In the genomic region with DNA sequence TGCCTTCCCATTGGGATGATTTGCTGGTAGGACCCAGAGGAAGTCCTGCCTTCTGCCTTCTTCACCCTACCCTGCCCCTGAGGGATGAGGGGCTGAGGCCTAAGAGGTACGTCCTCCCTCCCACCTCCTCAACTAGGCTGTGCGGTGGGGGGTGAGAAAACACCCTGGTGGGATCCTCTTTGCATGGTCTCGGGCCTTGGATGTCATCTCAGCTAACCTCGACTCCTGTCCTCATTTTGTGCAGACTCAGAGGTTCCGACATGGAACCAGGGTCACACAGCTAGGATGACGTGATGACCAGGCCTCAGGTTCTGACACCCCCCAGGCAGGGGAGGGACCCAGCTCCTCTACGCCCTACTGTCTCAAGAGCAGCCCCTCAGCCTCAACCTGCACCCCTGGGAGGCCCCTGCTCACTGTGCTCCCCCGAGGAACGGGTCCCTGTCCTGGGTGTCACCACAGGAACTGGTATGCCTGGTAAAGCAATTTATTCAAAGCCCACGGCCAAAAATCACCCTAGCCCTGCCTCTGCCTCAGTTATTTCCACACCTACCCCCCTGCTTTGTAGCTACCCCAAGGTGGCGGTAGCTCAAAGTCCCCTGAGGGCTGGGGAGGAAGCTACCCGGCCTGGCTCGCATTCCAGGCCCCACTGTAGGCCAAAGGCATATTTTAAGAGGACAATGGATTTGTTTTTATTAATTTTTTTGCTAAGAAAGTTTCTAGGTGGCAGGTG, we compare ENCODE assay signal across 10 cellular contexts. TPM values are rescaled to one million over a fixed set of nuclear protein-coding genes. Genes with fewer than 3 reads are reported as not detected.
A peak's percentile ranks its signal among the peaks of the same experiment; 100 is the strongest.
DNase-seq lines count a peak whose midpoint lies in the region; ATAC-seq, FAIRE-seq and TF ChIP-seq lines count a peak whose summit lies in the region.
"Had no signal": no experiment of that assay in that cellular context is flagged by ENCODE, and none has a peak within 500 bp of the region (broad histone marks: within the 10 kb centered on the region; RNA-seq: fewer than 3 reads in every experiment).

No MANE protein-coding gene starts in this region.

- in situ Hi-C loops in transverse colon (cut with MboI; ENCODE audit: low pct_ligation_motif_present in 1 of 4, low pct_unique_long_range_greater_than_20kb in 1 of 4, low sequenced_read_pairs in 3 of 4) = no loop called here
- in situ Hi-C loops in brain microvascular endothelial cell (cut with HindIII; ENCODE audit: low pct_ligation_motif_present, low sequenced_read_pairs) = no loop called here

- no peak for DNase-seq in activated naive CD4-positive, alpha-beta T cell treated with anti-CD3 and anti-CD28 coated beads, Interleukin-2, amount 10 ng/mL, durations not matched to agents 7 days and 5 days
- DNase-seq in activated naive CD4-positive, alpha-beta T cell treated with anti-CD3 and anti-CD28 coated beads, Interleukin-2, amount 50 U/mL, for 16 hours = no peak
- no peak for DNase-seq in bronchial epithelial cell (ENCODE audit: low read depth)
- no peak for DNase-seq in transverse colon
- DNase-seq in brain microvascular endothelial cell = no peak
- DNase-seq in CD1c-positive myeloid dendritic cell (ENCODE audit: extremely low spot score) = no peak

- H3K36me3 ChIP-seq in bronchial epithelial cell (ENCODE audit: control insufficient read depth, insufficient read depth, low read length) = peaks cover 12% of the 10 kb centered on the region
- peaks cover 27% of the 10 kb centered on the region for H3K36me3 ChIP-seq in mesodermal cell (ENCODE audit: control insufficient read depth, insufficient read depth, low read length)
- H3K36me3 ChIP-seq in transverse colon = peaks cover 0 to 10% (median 0%) of the 10 kb centered on the region in 4 donors
- H3K36me3 ChIP-seq in brain microvascular endothelial cell (replicated peaks) = peaks cover 10% of the 10 kb centered on the region

- peak; percentile 77 for FAIRE-seq in bronchial epithelial cell (lab: Jason Lieb, UNC)
- FAIRE-seq: colon had no signal

- peaks cover 3% of the 10 kb centered on the region for H3K4me1 ChIP-seq in mesodermal cell (ENCODE audit: control insufficient read depth, insufficient read depth, low read length, poor library complexity, severe bottlenecking)
- peaks cover 12 to 22% (median 15%) of the 10 kb centered on the region in 4 donors for H3K4me1 ChIP-seq in transverse colon

- WGBS in mesodermal cell (ENCODE audit: insufficient coverage in 2 of 2), 2 experiments = 92 to 93% methylated on average over 9 of the region's 13 CpGs
- WGBS in transverse colon (ENCODE audit: low coverage in 1 of 2), 2 donors = 84% methylated on average over 13 of the region's 13 CpGs; no CpG with 5 or more reads in 1 of the 2 donors

- no peaks in the 10 kb centered on the region for H3K27me3 Mint-ChIP-seq in activated naive CD4-positive, alpha-beta T cell treated with anti-CD3 and anti-CD28 coated beads, Interleukin-2, amount 10 ng/mL, durations not matched to agents 7 days and 5 days
- H3K27me3 Mint-ChIP-seq: T-helper 17 cell had no signal

- CTCF ChIA-PET in activated naive CD4-positive, alpha-beta T cell treated with anti-CD3 and anti-CD28 coated beads, Interleukin-2, amount 10 ng/mL, durations not matched to agents 7 days and 5 days (lab: Charles Lee) = interaction anchor here (0.8 to 7.5 kb wide), 16 partner anchors 9 to 75 kb away, joined by 3 to 59 read pairs (median 7); a partner anchor contains a TSS

- H3K27ac ChIP-seq in mesodermal cell (ENCODE audit: low read depth, low read length, severe bottlenecking) (peak overlapping the region; percentile 57), transverse colon (peak overlapping the region; percentile 55 to 86 (median 76)), brain microvascular endothelial cell (no peak overlapping the region)

- TF ChIP-seq POLR2A in transverse colon (IDR thresholded peaks at IDR 0.05) = no peak

- no peak overlapping the region for H3K4me3 Mint-ChIP-seq in activated naive CD4-positive, alpha-beta T cell treated with anti-CD3 and anti-CD28 coated beads, Interleukin-2, amount 10 ng/mL, durations not matched to agents 7 days and 5 days

- no peak overlapping the region for H3K4me3 ChIP-seq in bronchial epithelial cell (ENCODE audit: low read depth, low read length)
- H3K4me3 ChIP-seq in mesodermal cell (ENCODE audit: extremely low read depth, insufficient read depth, low read length, poor library complexity, severe bottlenecking) = no peak overlapping the region
- H3K4me3 ChIP-seq in transverse colon = no peak overlapping the region
- H3K4me3 ChIP-seq in brain microvascular endothelial cell (ENCODE audit: low read depth, low read length) = no peak overlapping the region

- intact Hi-C loops in transverse colon (cut with DNase I; ENCODE audit: low total_unique reads) = loop anchor here (10.0 kb wide), 1 partner anchor 72 kb away; no protein-coding TSS in a partner anchor

- H3K9me3 ChIP-seq in mesodermal cell (ENCODE audit: control insufficient read depth, low read length) = no peaks in the 10 kb centered on the region
- no peaks in the 10 kb centered on the region for H3K9me3 ChIP-seq in transverse colon

- no peak for TF ChIP-seq EP300 in transverse colon (IDR thresholded peaks at IDR 0.05; ENCODE audit: low read depth)

- H3K27me3 ChIP-seq in bronchial epithelial cell (ENCODE audit: control insufficient read depth, insufficient read depth, low read length) (no peaks in the 10 kb centered on the region), transverse colon (no peaks in the 10 kb centered on the region), brain microvascular endothelial cell (replicated peaks) (no peaks in the 10 kb centered on the region)

- TF ChIP-seq CTCF in bronchial epithelial cell (IDR thresholded peaks at IDR 0.05; ENCODE audit: insufficient read depth, low read length, severe bottlenecking) = no peak
- TF ChIP-seq CTCF in transverse colon (IDR thresholded peaks at IDR 0.05) = no peak
- TF ChIP-seq CTCF in brain microvascular endothelial cell (IDR thresholded peaks at IDR 0.05; ENCODE audit: low read depth, low read length, missing control alignments) = no peak

- peak overlapping the region; percentile 39 for H3K27ac Mint-ChIP-seq in activated naive CD4-positive, alpha-beta T cell treated with anti-CD3 and anti-CD28 coated beads, Interleukin-2, amount 10 ng/mL, durations not matched to agents 7 days and 5 days

- no peaks in the 10 kb centered on the region for H3K9me3 Mint-ChIP-seq in activated naive CD4-positive, alpha-beta T cell treated with anti-CD3 and anti-CD28 coated beads, Interleukin-2, amount 10 ng/mL, durations not matched to agents 7 days and 5 days

- peaks cover 31% of the 10 kb centered on the region for H3K4me1 Mint-ChIP-seq in activated naive CD4-positive, alpha-beta T cell treated with anti-CD3 and anti-CD28 coated beads, Interleukin-2, amount 10 ng/mL, durations not matched to agents 7 days and 5 days

- no peak for ATAC-seq in GM18868 (IDR thresholded peaks at IDR 0.05; ENCODE audit: unreplicated experiment)

- peaks cover 26% of the 10 kb centered on the region for H3K36me3 Mint-ChIP-seq in activated naive CD4-positive, alpha-beta T cell treated with anti-CD3 and anti-CD28 coated beads, Interleukin-2, amount 10 ng/mL, durations not matched to agents 7 days and 5 days

RNA-seq across cellular contexts. Expression of a gene that starts 17.5 kb away (rescaled TPM):
- 4.7 and 17.0 TPM in 2 replicates for total RNA-seq in bronchial epithelial cell
- 1.6 TPM for polyA plus RNA-seq in mesodermal cell (2013, experiment 1 of 2)
- polyA plus RNA-seq in mesodermal cell (2013, experiment 2 of 2) = 1.2 TPM
- 10 to 100 TPM in 3 of 4 donors, 1 to 10 TPM in 1; 3.0 to 48.3 (median 16.2) TPM for total RNA-seq in transverse colon

RNA-seq across cellular contexts. Expression of a gene that starts 28.4 kb away (rescaled TPM):
- total RNA-seq in bronchial epithelial cell (17.9 and 20.2 TPM in 2 replicates), transverse colon (10 to 100 TPM; 27.7 to 75.1 (median 56.8) TPM)
- polyA plus RNA-seq in mesodermal cell (2013, experiment 1 of 2) = 129 TPM
- 107 TPM for polyA plus RNA-seq in mesodermal cell (2013, experiment 2 of 2)

RNA-seq across cellular contexts. Expression of a gene that starts 42.1 kb away (rescaled TPM):
- total RNA-seq in bronchial epithelial cell (10.8 and 11.4 TPM in 2 replicates), transverse colon (10 to 100 TPM; 24.0 to 99.1 (median 63.1) TPM)
- polyA plus RNA-seq in mesodermal cell (2013, experiment 1 of 2) = 27.2 TPM
- 24.0 TPM for polyA plus RNA-seq in mesodermal cell (2013, experiment 2 of 2)

RNA-seq across cellular contexts. Expression of a gene that starts 51.7 kb away (rescaled TPM):
- total RNA-seq in bronchial epithelial cell = 10.5 and 14.6 TPM in 2 replicates
- polyA plus RNA-seq in mesodermal cell (2013, experiment 1 of 2) = 26.5 TPM
- polyA plus RNA-seq in mesodermal cell (2013, experiment 2 of 2) = 18.2 TPM
- total RNA-seq in transverse colon = 100 to 1,000 TPM in 1 of 4 donors, 10 to 100 TPM in 3; 38.6 to 118 (median 41.0) TPM
